9 cellular contexts compared by ENCODE assay signal in genomic region chr20:4060054-4060795, GRCh38. TPM values are rescaled to one million over a fixed set of nuclear protein-coding genes. Genes with fewer than 3 reads are reported as not detected.
DNase-seq lines count a peak whose midpoint lies in the region; ATAC-seq, FAIRE-seq and TF ChIP-seq lines count a peak whose summit lies in the region.
"Had no signal": no experiment of that assay in that cellular context is flagged by ENCODE, and none has a peak within 500 bp of the region (broad histone marks: within the 10 kb centered on the region; RNA-seq: fewer than 3 reads in every experiment).

No MANE protein-coding gene starts in this region.

- H3K36me3 ChIP-seq in kidney (ENCODE audit: control insufficient read depth in 1 of 2, insufficient read depth in 2 of 2, low read length in 2 of 2) (no peaks in the 10 kb centered on the region), aorta (ENCODE audit: control insufficient read depth in 1 of 2, insufficient read depth in 2 of 2, low read length in 1 of 2) (no peaks in the 10 kb centered on the region), A673 (ENCODE audit: insufficient read depth, low read length, poor library complexity, severe bottlenecking) (no peaks in the 10 kb centered on the region)

- ATAC-seq in aorta (ENCODE audit: low FRiP score), result peak; percentile 42
- no peak for ATAC-seq in GM21381 (IDR thresholded peaks at IDR 0.05; ENCODE audit: unreplicated experiment)
- ATAC-seq: activated T-cell treated with anti-CD3 and anti-CD28 coated beads, Interleukin-2, amount 50 U/mL, for 4 hours had no signal

- 80 to 82% methylated on average over 12 of the region's 12 CpGs for WGBS in aorta, 2 donors

- BruUV-seq in A673 (replicated peaks; lab: Mats Ljungman, UMichigan), result no TSS peak

- CTCF ChIA-PET in A673 (lab: Charles Lee), result no interaction called here

- POLR2A ChIA-PET in A673 (lab: Charles Lee; ENCODE audit: low non-redundant PET), result no interaction called here

- peaks cover 5 to 12% of the 10 kb centered on the region in 2 donors for H3K4me1 ChIP-seq in kidney (ENCODE audit: control insufficient read depth in 1 of 2, insufficient read depth in 1 of 2, low read depth in 1 of 2, low read length in 2 of 2)
- no peaks in the 10 kb centered on the region for H3K4me1 ChIP-seq in aorta (ENCODE audit: control insufficient read depth in 1 of 2, insufficient read depth in 2 of 2, low read length in 2 of 2)
- H3K4me1 ChIP-seq in A673 (ENCODE audit: insufficient read depth, low read length, poor library complexity, severe bottlenecking), result peaks cover 19% of the 10 kb centered on the region

- no peak overlapping the region for H3K27ac Mint-ChIP-seq in activated CD4-positive, alpha-beta T cell treated with anti-CD3 and anti-CD28 coated beads, Interleukin-2, amount 10 ng/mL, durations not matched to agents 24 days and 14 days

- no peaks in the 10 kb centered on the region for H3K36me3 Mint-ChIP-seq in activated CD4-positive, alpha-beta T cell treated with anti-CD3 and anti-CD28 coated beads, Interleukin-2, amount 10 ng/mL, durations not matched to agents 24 days and 14 days (ENCODE audit: low read depth)

- H3K4me1 Mint-ChIP-seq in activated CD4-positive, alpha-beta T cell treated with anti-CD3 and anti-CD28 coated beads, Interleukin-2, amount 10 ng/mL, durations not matched to agents 24 days and 14 days, result peaks cover 22% of the 10 kb centered on the region

- H3K27ac ChIP-seq in kidney (ENCODE audit: low read depth in 2 of 2, low read length in 2 of 2) (no peak overlapping the region), aorta (ENCODE audit: low read depth in 1 of 2, low read length in 2 of 2) (no peak overlapping the region), A673 (ENCODE audit: low read depth, low read length, poor library complexity, severe bottlenecking) (no peak overlapping the region)

- H3K9me3 ChIP-seq in kidney (ENCODE audit: control insufficient read depth in 1 of 2, low read length in 2 of 2) (no peaks in the 10 kb centered on the region), aorta (ENCODE audit: control insufficient read depth, low read length) (no peaks in the 10 kb centered on the region), A673 (ENCODE audit: low read depth, low read length, poor library complexity, severe bottlenecking) (no peaks in the 10 kb centered on the region)

- peak; percentile 55 for DNase-seq in activated CD4-positive, alpha-beta T cell treated with anti-CD3 and anti-CD28 coated beads, Interleukin-2, amount 10 ng/mL, durations not matched to agents 24 days and 14 days
- no peak for DNase-seq in activated CD4-positive, alpha-beta T cell treated with anti-CD3 and anti-CD28 coated beads, Interleukin-2, amount 50 U/mL, for 1 hour
- peak; percentile 62 for DNase-seq in LNCaP clone FGC (ENCODE audit: low read depth)
- peak; percentile 83 for DNase-seq in kidney
- DNase-seq in aorta, result no peak
- no peak for DNase-seq in LoVo (ENCODE audit: low spot score)
- DNase-seq in A673 (ENCODE audit: low spot score), result no peak
- DNase-seq: activated T-cell treated with anti-CD3 and anti-CD28 coated beads, Interleukin-2, amount 50 U/mL, for 4 hours had no signal

- no peak for FAIRE-seq in kidney (lab: Jason Lieb, UNC)

- TF ChIP-seq CTCF in LNCaP clone FGC (IDR thresholded peaks at IDR 0.05; ENCODE audit: control insufficient read depth, extremely low read depth, insufficient read depth) (no peak), kidney (IDR thresholded peaks at IDR 0.05; ENCODE audit: borderline replicate concordance, extremely low read depth, insufficient read depth) (no peak), A673 (conservative IDR thresholded peaks at IDR 0.05; ENCODE audit: low read depth, low read length) (no peak)

- H3K9me3 Mint-ChIP-seq in activated CD4-positive, alpha-beta T cell treated with anti-CD3 and anti-CD28 coated beads, Interleukin-2, amount 10 ng/mL, durations not matched to agents 24 days and 14 days, result peaks cover 6% of the 10 kb centered on the region
- H3K9me3 Mint-ChIP-seq: activated T-cell treated with anti-CD3 and anti-CD28 coated beads, Interleukin-2, amount 50 U/mL, for 4 hours had no signal

- no peaks in the 10 kb centered on the region for H3K27me3 ChIP-seq in aorta (ENCODE audit: control insufficient read depth in 1 of 2, insufficient read depth in 2 of 2, low read length in 1 of 2)
- H3K27me3 ChIP-seq in A673 (replicated peaks; ENCODE audit: insufficient read depth, low read depth, low read length, poor library complexity), result no peaks in the 10 kb centered on the region

- H3K4me3 Mint-ChIP-seq in activated CD4-positive, alpha-beta T cell treated with anti-CD3 and anti-CD28 coated beads, Interleukin-2, amount 10 ng/mL, durations not matched to agents 24 days and 14 days, result no peak overlapping the region
- H3K4me3 Mint-ChIP-seq: activated T-cell treated with anti-CD3 and anti-CD28 coated beads, Interleukin-2, amount 50 U/mL, for 4 hours had no signal

- intact Hi-C loops in activated CD4-positive, alpha-beta T cell treated with anti-CD3 and anti-CD28 coated beads, Interleukin-2, amount 10 ng/mL, durations not matched to agents 24 days and 14 days (cut with micrococcal nuclease), result no loop called here
- intact Hi-C loops in kidney (cut with DNase I) (no loop called here), aorta (cut with DNase I) (no loop called here), A673 (cut with micrococcal nuclease; ENCODE audit: unreplicated experiment) (no loop called here)

- H3K27me3 Mint-ChIP-seq in activated CD4-positive, alpha-beta T cell treated with anti-CD3 and anti-CD28 coated beads, Interleukin-2, amount 10 ng/mL, durations not matched to agents 24 days and 14 days, result peaks cover under 1% of the 10 kb centered on the region

- H3K4me3 ChIP-seq in LNCaP clone FGC (ENCODE audit: low read depth, low read length), result no peak overlapping the region
- H3K4me3 ChIP-seq in kidney (ENCODE audit: low read length in 2 of 2), result no peak overlapping the region
- H3K4me3 ChIP-seq in aorta (ENCODE audit: low read length in 2 of 2), result no peak overlapping the region
- H3K4me3 ChIP-seq in A673 (ENCODE audit: low read depth, low read length, poor library complexity, severe bottlenecking), result no peak overlapping the region

- no peak overlapping the region for H3K9ac ChIP-seq in kidney (ENCODE audit: low read length in 2 of 2)

RNA-seq across cellular contexts. Expression of gene RNF24, which starts 44.9 kb away (rescaled TPM):
- total RNA-seq in activated CD4-positive, alpha-beta T cell treated with anti-CD3 and anti-CD28 coated beads, Interleukin-2, amount 10 ng/mL, durations not matched to agents 24 days and 14 days, result 13.6 and 15.4 TPM in 2 replicates
- 30.9 TPM for total RNA-seq in kidney
- polyA plus RNA-seq in kidney (ENCODE audit: insufficient read depth, low read depth, low replicate concordance), result 4.5 TPM
- 10 to 100 TPM; 44.5 to 57.6 TPM for total RNA-seq in aorta
- 10 to 100 TPM in 1 of 2 donors, 1 to 10 TPM in 1; 4.1 to 14.8 TPM for polyA plus RNA-seq in aorta
- total RNA-seq in A673 (2021), result 19.3 and 21.5 TPM in 2 replicates

Comparison
In these comparisons a context has a peak if more than half of its experiments do, and no peak if none do; other contexts are left out.
1. DNase-seq: peak in activated CD4-positive, alpha-beta T cell treated with anti-CD3 and anti-CD28 coated beads, Interleukin-2, amount 10 ng/mL, durations not matched to agents 24 days and 14 days (single experiment), LNCaP clone FGC (single experiment) and kidney (single experiment); none in activated CD4-positive, alpha-beta T cell treated with anti-CD3 and anti-CD28 coated beads, Interleukin-2, amount 50 U/mL, for 1 hour (single experiment), aorta (0 of 2), LoVo (single experiment) and A673 (single experiment).